ENCODE assay signal across 13 cellular contexts in genomic region chr10:71933651-71934050, GRCh38. TPM values are rescaled to one million over a fixed set of nuclear protein-coding genes. Genes with fewer than 3 reads are reported as not detected.
A peak's percentile ranks its signal among the peaks of the same experiment; 100 is the strongest.
DNase-seq lines count a peak whose midpoint lies in the region; ATAC-seq and TF ChIP-seq lines count a peak whose summit lies in the region.
"Had no signal": no experiment of that assay in that cellular context is flagged by ENCODE, and none has a peak within 500 bp of the region (broad histone marks: within the 10 kb centered on the region; RNA-seq: fewer than 3 reads in every experiment).

No MANE protein-coding gene starts in this region.

- peak; percentile 46 for ATAC-seq in CD8-positive, alpha-beta T cell
- no peak for ATAC-seq in GM18511 (IDR thresholded peaks at IDR 0.05; ENCODE audit: unreplicated experiment)
- ATAC-seq: pancreas, SK-N-SH treated with all-trans-retinoic acid at 6 μM for 48 hours had no signal

- H3K4me2 ChIP-seq in hepatocyte = no peak overlapping the region

- CTCF ChIA-PET in CD8-positive, alpha-beta T cell (lab: Charles Lee) = interaction anchor here (1.5 to 3.0 kb wide), 2 partner anchors 37 to 115 kb away, joined by 5 to 18 read pairs; no protein-coding TSS in a partner anchor

- no peak overlapping the region for H3K4me3 ChIP-seq in CD8-positive, alpha-beta T cell (ENCODE audit: low read depth, low read length)
- H3K4me3 ChIP-seq in hepatocyte = no peak overlapping the region
- H3K4me3 ChIP-seq: esophagus squamous epithelium, pancreas had no signal

- no peaks in the 10 kb centered on the region for H3K36me3 Mint-ChIP-seq in CD8-positive, alpha-beta T cell
- H3K36me3 Mint-ChIP-seq in activated naive CD4-positive, alpha-beta T cell treated with anti-CD3 and anti-CD28 coated beads, Interleukin-2, amount 50 U/mL, for 24 hours = peaks cover 4% of the 10 kb centered on the region

- TF ChIP-seq CTCF in CD8-positive, alpha-beta T cell (IDR thresholded peaks at IDR 0.05) = no peak
- no peak for TF ChIP-seq CTCF in hepatocyte (IDR thresholded peaks at IDR 0.05; ENCODE audit: poor library complexity)

- peak overlapping the region; percentile 50 for H3K27ac Mint-ChIP-seq in CD8-positive, alpha-beta T cell
- peak overlapping the region; percentile 96 for H3K27ac Mint-ChIP-seq in activated naive CD4-positive, alpha-beta T cell treated with anti-CD3 and anti-CD28 coated beads, Interleukin-2, amount 50 U/mL, for 24 hours

- 96% methylated on average over 1 of the region's 1 CpG for WGBS in hepatocyte (ENCODE audit: low lambda C conversion rate, missing lambda C conversion rate)

- H3K9me3 ChIP-seq in CD8-positive, alpha-beta T cell (ENCODE audit: low read length) = no peaks in the 10 kb centered on the region
- H3K9me3 ChIP-seq in hepatocyte (ENCODE audit: low read depth) = no peaks in the 10 kb centered on the region
- H3K9me3 ChIP-seq: esophagus squamous epithelium, pancreas had no signal

- H3K4me3 Mint-ChIP-seq in CD8-positive, alpha-beta T cell = peak overlapping the region; percentile 9
- H3K4me3 Mint-ChIP-seq in activated naive CD4-positive, alpha-beta T cell treated with anti-CD3 and anti-CD28 coated beads, Interleukin-2, amount 50 U/mL, for 24 hours = peak overlapping the region; percentile 74

- H3K9me3 Mint-ChIP-seq in CD8-positive, alpha-beta T cell = no peaks in the 10 kb centered on the region
- no peaks in the 10 kb centered on the region for H3K9me3 Mint-ChIP-seq in activated naive CD4-positive, alpha-beta T cell treated with anti-CD3 and anti-CD28 coated beads, Interleukin-2, amount 50 U/mL, for 24 hours

- no peaks in the 10 kb centered on the region for H3K27me3 ChIP-seq in CD8-positive, alpha-beta T cell (ENCODE audit: insufficient read depth, low read length)
- H3K27me3 ChIP-seq in hepatocyte = no peaks in the 10 kb centered on the region
- H3K27me3 ChIP-seq: esophagus squamous epithelium, pancreas had no signal

- H3K36me3 ChIP-seq in CD8-positive, alpha-beta T cell (ENCODE audit: insufficient read depth, low read length) = no peaks in the 10 kb centered on the region
- H3K36me3 ChIP-seq in hepatocyte (replicated peaks; ENCODE audit: insufficient read depth, low read depth) = no peaks in the 10 kb centered on the region
- H3K36me3 ChIP-seq: esophagus squamous epithelium, pancreas had no signal

- intact Hi-C loops in CD8-positive, alpha-beta T cell (cut with DNase I, micrococcal nuclease) = no loop called here

- H2AFZ ChIP-seq in hepatocyte = no peak overlapping the region

- peak in 3 of 7 experiments; percentile 6 to 28 (median 17) for DNase-seq in CD8-positive, alpha-beta T cell
- DNase-seq in activated CD4-positive, alpha-beta T cell treated with anti-CD3 and anti-CD28 coated beads for 4 hours = peak; percentile 51 to 52
- peak; percentile 35 to 67 (median 58) for DNase-seq in stimulated activated CD4-positive, alpha-beta T cell treated with anti-CD3 and anti-CD28 coated beads, TNF-alpha, amount 100 ng/mL, for 24 hours (ENCODE audit: low read depth in 3 of 3)
- DNase-seq in NCI-H2029 treated with DMSO at 0.1 percent for 48 hours (lab: John Stamatoyannopoulos, UW) = no peak
- DNase-seq in anterior cingulate cortex (lab: John Stamatoyannopoulos, UW) = no peak
- no peak for DNase-seq in hepatocyte (ENCODE audit: low spot score)
- DNase-seq: esophagus squamous epithelium; mesendoderm; NK-92 treated with Interleukin-12 subunit alpha and Interleukin-12 subunit beta, amount 100 ng/mL, for 24 hours; pancreas had no signal

- no peaks in the 10 kb centered on the region for H4K20me1 ChIP-seq in hepatocyte (ENCODE audit: insufficient read depth, poor library complexity, severe bottlenecking)

- no peaks in the 10 kb centered on the region for H3K9me2 ChIP-seq in hepatocyte (replicated peaks; ENCODE audit: insufficient read depth)

- peaks cover 38% of the 10 kb centered on the region for H3K4me1 Mint-ChIP-seq in CD8-positive, alpha-beta T cell (ENCODE audit: low read depth)
- peaks cover 49% of the 10 kb centered on the region for H3K4me1 Mint-ChIP-seq in activated naive CD4-positive, alpha-beta T cell treated with anti-CD3 and anti-CD28 coated beads, Interleukin-2, amount 50 U/mL, for 24 hours

- H3K79me2 ChIP-seq in hepatocyte = no peaks in the 10 kb centered on the region

- H3K27ac ChIP-seq in CD8-positive, alpha-beta T cell (ENCODE audit: low read depth, low read length) = no peak overlapping the region
- no peak overlapping the region for H3K27ac ChIP-seq in hepatocyte
- H3K27ac ChIP-seq: esophagus squamous epithelium, pancreas had no signal

- POLR2A ChIA-PET in CD8-positive, alpha-beta T cell (lab: Charles Lee) = interaction anchor here (0.6 to 0.7 kb wide), 2 partner anchors 90 to 327 kb away, joined by 3 read pairs; no protein-coding TSS in a partner anchor

- no peaks in the 10 kb centered on the region for H3K27me3 Mint-ChIP-seq in CD8-positive, alpha-beta T cell (ENCODE audit: low read depth)
- no peaks in the 10 kb centered on the region for H3K27me3 Mint-ChIP-seq in activated naive CD4-positive, alpha-beta T cell treated with anti-CD3 and anti-CD28 coated beads, Interleukin-2, amount 50 U/mL, for 24 hours

- H3K4me1 ChIP-seq in CD8-positive, alpha-beta T cell (ENCODE audit: insufficient read depth, low read length) = peaks cover 25% of the 10 kb centered on the region
- no peaks in the 10 kb centered on the region for H3K4me1 ChIP-seq in hepatocyte (ENCODE audit: insufficient read depth)
- H3K4me1 ChIP-seq: pancreas had no signal

RNA-seq across cellular contexts. Expression of gene CHST3, which starts 30.5 kb away (rescaled TPM):
- not detected for total RNA-seq in CD8-positive, alpha-beta T cell
- total RNA-seq in hepatocyte = 13.0 and 14.1 TPM in 2 replicates
- polyA plus RNA-seq in hepatocyte = 6.1 and 6.8 TPM in 2 replicates

Comparison
In these comparisons a context has a peak if more than half of its experiments do, and no peak if none do; other contexts are left out.
1. DNase-seq: peak in activated CD4-positive, alpha-beta T cell treated with anti-CD3 and anti-CD28 coated beads for 4 hours (2 of 2) and stimulated activated CD4-positive, alpha-beta T cell treated with anti-CD3 and anti-CD28 coated beads, TNF-alpha, amount 100 ng/mL, for 24 hours (3 of 3); none in NCI-H2029 treated with DMSO at 0.1 percent for 48 hours (single experiment), anterior cingulate cortex (0 of 58) and hepatocyte (single experiment).
2. RNA of gene CHST3, which starts 30.5 kb away (total RNA-seq): 13.0 to 14.1 TPM in hepatocyte; not detected in CD8-positive, alpha-beta T cell; every median in the first group is over 10 times any median in the second.